In the genomic region with DNA sequence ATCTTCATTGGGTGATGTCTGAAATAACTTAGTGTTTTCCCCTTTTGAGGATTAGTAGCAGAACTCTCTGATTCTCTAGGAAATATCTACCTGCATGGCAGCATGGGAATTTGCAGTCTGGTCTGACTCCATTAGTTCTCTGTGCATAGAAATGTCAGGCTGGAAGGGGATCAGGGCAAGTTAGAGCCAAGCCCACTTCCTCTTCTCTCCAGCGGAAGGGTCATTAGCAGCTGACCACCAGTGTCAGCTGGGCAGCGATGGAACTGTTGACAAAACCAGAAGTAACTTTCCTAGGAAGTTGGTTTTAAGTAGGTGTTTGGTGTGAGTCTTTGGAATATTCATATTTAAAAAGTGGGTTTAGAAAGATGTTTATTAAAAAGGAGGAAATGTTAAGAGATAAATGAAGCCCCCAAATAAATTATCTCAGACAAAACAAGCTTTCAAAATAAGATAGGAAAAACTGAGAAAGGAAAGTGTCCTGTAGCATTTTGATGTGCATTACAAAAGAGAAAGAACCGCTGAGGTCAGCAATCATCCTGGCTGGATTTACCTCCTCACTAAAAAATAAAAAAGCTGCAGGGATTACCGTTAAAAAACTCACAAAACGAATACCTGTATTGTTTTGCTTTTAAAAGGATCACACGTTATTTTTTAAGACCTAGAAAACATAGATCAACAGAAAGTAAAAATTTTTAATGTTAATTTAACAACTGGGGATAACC, we compare ENCODE assay signal across 1 cellular context.
TF ChIP-seq lines count a peak whose summit lies in the region.

No MANE protein-coding gene starts in this region.

TF ChIP-seq in GM23338, 12 proteins besides CTCF, POLR2A, EP300 and RAD21 (continued from another document):
- TF ChIP-seq, protein P1, sequence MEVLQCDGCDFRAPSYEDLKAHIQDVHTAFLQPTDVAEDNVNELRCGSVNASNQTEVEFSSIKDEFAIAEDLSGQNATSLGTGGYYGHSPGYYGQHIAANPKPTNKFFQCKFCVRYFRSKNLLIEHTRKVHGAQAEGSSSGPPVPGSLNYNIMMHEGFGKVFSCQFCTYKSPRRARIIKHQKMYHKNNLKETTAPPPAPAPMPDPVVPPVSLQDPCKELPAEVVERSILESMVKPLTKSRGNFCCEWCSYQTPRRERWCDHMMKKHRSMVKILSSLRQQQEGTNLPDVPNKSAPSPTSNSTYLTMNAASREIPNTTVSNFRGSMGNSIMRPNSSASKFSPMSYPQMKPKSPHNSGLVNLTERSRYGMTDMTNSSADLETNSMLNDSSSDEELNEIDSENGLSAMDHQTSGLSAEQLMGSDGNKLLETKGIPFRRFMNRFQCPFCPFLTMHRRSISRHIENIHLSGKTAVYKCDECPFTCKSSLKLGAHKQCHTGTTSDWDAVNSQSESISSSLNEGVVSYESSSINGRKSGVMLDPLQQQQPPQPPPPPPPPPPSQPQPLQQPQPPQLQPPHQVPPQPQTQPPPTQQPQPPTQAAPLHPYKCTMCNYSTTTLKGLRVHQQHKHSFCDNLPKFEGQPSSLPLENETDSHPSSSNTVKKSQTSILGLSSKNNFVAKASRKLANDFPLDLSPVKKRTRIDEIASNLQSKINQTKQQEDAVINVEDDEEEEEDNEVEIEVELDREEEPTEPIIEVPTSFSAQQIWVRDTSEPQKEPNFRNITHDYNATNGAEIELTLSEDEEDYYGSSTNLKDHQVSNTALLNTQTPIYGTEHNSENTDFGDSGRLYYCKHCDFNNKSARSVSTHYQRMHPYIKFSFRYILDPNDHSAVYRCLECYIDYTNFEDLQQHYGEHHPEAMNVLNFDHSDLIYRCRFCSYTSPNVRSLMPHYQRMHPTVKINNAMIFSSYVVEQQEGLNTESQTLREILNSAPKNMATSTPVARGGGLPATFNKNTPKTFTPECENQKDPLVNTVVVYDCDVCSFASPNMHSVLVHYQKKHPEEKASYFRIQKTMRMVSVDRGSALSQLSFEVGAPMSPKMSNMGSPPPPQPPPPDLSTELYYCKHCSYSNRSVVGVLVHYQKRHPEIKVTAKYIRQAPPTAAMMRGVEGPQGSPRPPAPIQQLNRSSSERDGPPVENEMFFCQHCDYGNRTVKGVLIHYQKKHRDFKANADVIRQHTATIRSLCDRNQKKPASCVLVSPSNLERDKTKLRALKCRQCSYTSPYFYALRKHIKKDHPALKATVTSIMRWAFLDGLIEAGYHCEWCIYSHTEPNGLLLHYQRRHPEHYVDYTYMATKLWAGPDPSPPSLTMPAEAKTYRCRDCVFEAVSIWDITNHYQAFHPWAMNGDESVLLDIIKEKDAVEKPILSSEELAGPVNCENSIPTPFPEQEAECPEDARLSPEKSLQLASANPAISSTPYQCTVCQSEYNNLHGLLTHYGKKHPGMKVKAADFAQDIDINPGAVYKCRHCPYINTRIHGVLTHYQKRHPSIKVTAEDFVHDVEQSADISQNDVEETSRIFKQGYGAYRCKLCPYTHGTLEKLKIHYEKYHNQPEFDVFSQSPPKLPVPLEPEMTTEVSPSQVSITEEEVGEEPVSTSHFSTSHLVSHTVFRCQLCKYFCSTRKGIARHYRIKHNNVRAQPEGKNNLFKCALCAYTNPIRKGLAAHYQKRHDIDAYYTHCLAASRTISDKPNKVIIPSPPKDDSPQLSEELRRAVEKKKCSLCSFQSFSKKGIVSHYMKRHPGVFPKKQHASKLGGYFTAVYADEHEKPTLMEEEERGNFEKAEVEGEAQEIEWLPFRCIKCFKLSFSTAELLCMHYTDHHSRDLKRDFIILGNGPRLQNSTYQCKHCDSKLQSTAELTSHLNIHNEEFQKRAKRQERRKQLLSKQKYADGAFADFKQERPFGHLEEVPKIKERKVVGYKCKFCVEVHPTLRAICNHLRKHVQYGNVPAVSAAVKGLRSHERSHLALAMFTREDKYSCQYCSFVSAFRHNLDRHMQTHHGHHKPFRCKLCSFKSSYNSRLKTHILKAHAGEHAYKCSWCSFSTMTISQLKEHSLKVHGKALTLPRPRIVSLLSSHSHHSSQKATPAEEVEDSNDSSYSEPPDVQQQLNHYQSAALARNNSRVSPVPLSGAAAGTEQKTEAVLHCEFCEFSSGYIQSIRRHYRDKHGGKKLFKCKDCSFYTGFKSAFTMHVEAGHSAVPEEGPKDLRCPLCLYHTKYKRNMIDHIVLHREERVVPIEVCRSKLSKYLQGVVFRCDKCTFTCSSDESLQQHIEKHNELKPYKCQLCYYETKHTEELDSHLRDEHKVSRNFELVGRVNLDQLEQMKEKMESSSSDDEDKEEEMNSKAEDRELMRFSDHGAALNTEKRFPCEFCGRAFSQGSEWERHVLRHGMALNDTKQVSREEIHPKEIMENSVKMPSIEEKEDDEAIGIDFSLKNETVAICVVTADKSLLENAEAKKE (CRISPR knock-in tag; IDR thresholded peaks at IDR 0.05): no peak
- TF ChIP-seq ZNF331 (CRISPR knock-in tag; IDR thresholded peaks at IDR 0.05; ENCODE audit: low read depth) (no peak), JUNB (IDR thresholded peaks at IDR 0.05; ENCODE audit: unreplicated experiment) (no peak), POLR2AphosphoS5 (IDR thresholded peaks at IDR 0.05; ENCODE audit: low read depth) (no peak), CREB1 (CRISPR knock-in tag; IDR thresholded peaks at IDR 0.05; ENCODE audit: low read depth) (no peak), EZH2phosphoT487 (IDR thresholded peaks at IDR 0.05; ENCODE audit: unreplicated experiment) (no peak), EZH2 (IDR thresholded peaks at IDR 0.05; ENCODE audit: low read depth, unreplicated experiment) (no peak), STAT1 (IDR thresholded peaks at IDR 0.05; ENCODE audit: unreplicated experiment) (no peak)
- TF ChIP-seq, protein P2, sequence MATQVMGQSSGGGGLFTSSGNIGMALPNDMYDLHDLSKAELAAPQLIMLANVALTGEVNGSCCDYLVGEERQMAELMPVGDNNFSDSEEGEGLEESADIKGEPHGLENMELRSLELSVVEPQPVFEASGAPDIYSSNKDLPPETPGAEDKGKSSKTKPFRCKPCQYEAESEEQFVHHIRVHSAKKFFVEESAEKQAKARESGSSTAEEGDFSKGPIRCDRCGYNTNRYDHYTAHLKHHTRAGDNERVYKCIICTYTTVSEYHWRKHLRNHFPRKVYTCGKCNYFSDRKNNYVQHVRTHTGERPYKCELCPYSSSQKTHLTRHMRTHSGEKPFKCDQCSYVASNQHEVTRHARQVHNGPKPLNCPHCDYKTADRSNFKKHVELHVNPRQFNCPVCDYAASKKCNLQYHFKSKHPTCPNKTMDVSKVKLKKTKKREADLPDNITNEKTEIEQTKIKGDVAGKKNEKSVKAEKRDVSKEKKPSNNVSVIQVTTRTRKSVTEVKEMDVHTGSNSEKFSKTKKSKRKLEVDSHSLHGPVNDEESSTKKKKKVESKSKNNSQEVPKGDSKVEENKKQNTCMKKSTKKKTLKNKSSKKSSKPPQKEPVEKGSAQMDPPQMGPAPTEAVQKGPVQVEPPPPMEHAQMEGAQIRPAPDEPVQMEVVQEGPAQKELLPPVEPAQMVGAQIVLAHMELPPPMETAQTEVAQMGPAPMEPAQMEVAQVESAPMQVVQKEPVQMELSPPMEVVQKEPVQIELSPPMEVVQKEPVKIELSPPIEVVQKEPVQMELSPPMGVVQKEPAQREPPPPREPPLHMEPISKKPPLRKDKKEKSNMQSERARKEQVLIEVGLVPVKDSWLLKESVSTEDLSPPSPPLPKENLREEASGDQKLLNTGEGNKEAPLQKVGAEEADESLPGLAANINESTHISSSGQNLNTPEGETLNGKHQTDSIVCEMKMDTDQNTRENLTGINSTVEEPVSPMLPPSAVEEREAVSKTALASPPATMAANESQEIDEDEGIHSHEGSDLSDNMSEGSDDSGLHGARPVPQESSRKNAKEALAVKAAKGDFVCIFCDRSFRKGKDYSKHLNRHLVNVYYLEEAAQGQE (IDR thresholded peaks at IDR 0.05; ENCODE audit: unreplicated experiment): no peak
- TF ChIP-seq, protein P3, sequence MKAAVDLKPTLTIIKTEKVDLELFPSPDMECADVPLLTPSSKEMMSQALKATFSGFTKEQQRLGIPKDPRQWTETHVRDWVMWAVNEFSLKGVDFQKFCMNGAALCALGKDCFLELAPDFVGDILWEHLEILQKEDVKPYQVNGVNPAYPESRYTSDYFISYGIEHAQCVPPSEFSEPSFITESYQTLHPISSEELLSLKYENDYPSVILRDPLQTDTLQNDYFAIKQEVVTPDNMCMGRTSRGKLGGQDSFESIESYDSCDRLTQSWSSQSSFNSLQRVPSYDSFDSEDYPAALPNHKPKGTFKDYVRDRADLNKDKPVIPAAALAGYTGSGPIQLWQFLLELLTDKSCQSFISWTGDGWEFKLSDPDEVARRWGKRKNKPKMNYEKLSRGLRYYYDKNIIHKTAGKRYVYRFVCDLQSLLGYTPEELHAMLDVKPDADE (IDR thresholded peaks at IDR 0.05): no peak
